In genomic region chr14:79044894-79045624, GRCh38 we compare ENCODE assay signal across 12 cellular contexts.
DNase-seq lines count a peak whose midpoint lies in the region; ATAC-seq and TF ChIP-seq lines count a peak whose summit lies in the region.
"Had no signal": no experiment of that assay in that cellular context is flagged by ENCODE, and none has a peak within 500 bp of the region (broad histone marks: within the 10 kb centered on the region; RNA-seq: fewer than 3 reads in every experiment).

No MANE protein-coding gene starts in this region.

- H3K79me2 ChIP-seq in PC-9 (ENCODE audit: low read depth) = no peaks in the 10 kb centered on the region

- H3K36me3 ChIP-seq in PC-9 (ENCODE audit: low read depth) (no peaks in the 10 kb centered on the region), rectal smooth muscle tissue (ENCODE audit: control insufficient read depth, insufficient read depth, low read length) (no peaks in the 10 kb centered on the region)

- POLR2A ChIA-PET in PC-9 (lab: Charles Lee; ENCODE audit: unreplicated experiment) = no interaction called here

- H2AFZ ChIP-seq in PC-9 = no peak overlapping the region

- no peaks in the 10 kb centered on the region for H3K4me1 Mint-ChIP-seq in stimulated activated memory B cell treated with anti-CD40 and anti-IgM and Interleukin-4, amounts not matched to agents 10 μg/mL and 1 μg/mL and 100 μg/mL, for 72 hours

- no peak for ATAC-seq in stimulated activated memory B cell treated with anti-CD40 and anti-IgM and Interleukin-4, amounts not matched to agents 10 μg/mL and 1 μg/mL and 100 μg/mL, for 72 hours
- ATAC-seq in HG03565 (IDR thresholded peaks at IDR 0.05; ENCODE audit: unreplicated experiment) = no peak
- ATAC-seq in HG03159 (IDR thresholded peaks at IDR 0.05; ENCODE audit: unreplicated experiment) = no peak
- ATAC-seq: sciatic nerve had no signal

- intact Hi-C loops in PC-9 (cut with micrococcal nuclease; ENCODE audit: unreplicated experiment) = no loop called here

- H3K27me3 ChIP-seq in PC-9 (ENCODE audit: insufficient read depth, low read depth) (no peaks in the 10 kb centered on the region), rectal smooth muscle tissue (ENCODE audit: control insufficient read depth, insufficient read depth, low read length) (no peaks in the 10 kb centered on the region)

- BruUV-seq in PC-9 (replicated peaks; lab: Mats Ljungman, UMichigan) = no TSS peak

- no peak overlapping the region for H3K4me3 Mint-ChIP-seq in stimulated activated memory B cell treated with anti-CD40 and anti-IgM and Interleukin-4, amounts not matched to agents 10 μg/mL and 1 μg/mL and 100 μg/mL, for 72 hours

- H3K4me2 ChIP-seq in PC-9 = no peak overlapping the region

- H3K4me3 ChIP-seq in PC-9 = no peak overlapping the region
- H3K4me3 ChIP-seq in rectal smooth muscle tissue (ENCODE audit: low read length) = no peak overlapping the region

- H3K27me3 Mint-ChIP-seq in stimulated activated memory B cell treated with anti-CD40 and anti-IgM and Interleukin-4, amounts not matched to agents 10 μg/mL and 1 μg/mL and 100 μg/mL, for 72 hours = no peaks in the 10 kb centered on the region

- no peak overlapping the region for H3K9ac ChIP-seq in rectal smooth muscle tissue (ENCODE audit: low read length)

- H3K9me3 Mint-ChIP-seq in stimulated activated memory B cell treated with anti-CD40 and anti-IgM and Interleukin-4, amounts not matched to agents 10 μg/mL and 1 μg/mL and 100 μg/mL, for 72 hours = peaks cover 4% of the 10 kb centered on the region

- no peaks in the 10 kb centered on the region for H3K9me3 ChIP-seq in PC-9 (ENCODE audit: insufficient read depth, low read depth)

- H3K4me1 ChIP-seq in PC-9 (replicated peaks; ENCODE audit: insufficient read depth) = no peaks in the 10 kb centered on the region
- H3K4me1 ChIP-seq in rectal smooth muscle tissue (ENCODE audit: control insufficient read depth, insufficient read depth, low read length) = no peaks in the 10 kb centered on the region

- no peaks in the 10 kb centered on the region for H3K9me2 ChIP-seq in PC-9 (ENCODE audit: insufficient read depth)

- no peak overlapping the region for H3K27ac ChIP-seq in PC-9
- H3K27ac ChIP-seq in rectal smooth muscle tissue (ENCODE audit: low read depth, low read length) = peak overlapping the region; percentile 51

- H3K27ac Mint-ChIP-seq in stimulated activated memory B cell treated with anti-CD40 and anti-IgM and Interleukin-4, amounts not matched to agents 10 μg/mL and 1 μg/mL and 100 μg/mL, for 72 hours = no peak overlapping the region

- no peak for TF ChIP-seq CTCF in PC-9 (conservative IDR thresholded peaks at IDR 0.05)

- H4K20me1 ChIP-seq in PC-9 (ENCODE audit: insufficient read depth) = no peaks in the 10 kb centered on the region

- H3F3A ChIP-seq in PC-9 (ENCODE audit: insufficient read depth, low read depth) = no peaks in the 10 kb centered on the region

- CTCF ChIA-PET in PC-9 (lab: Charles Lee) = no interaction called here

- no peaks in the 10 kb centered on the region for H3K36me3 Mint-ChIP-seq in stimulated activated memory B cell treated with anti-CD40 and anti-IgM and Interleukin-4, amounts not matched to agents 10 μg/mL and 1 μg/mL and 100 μg/mL, for 72 hours

- peak; percentile 83 for DNase-seq in H4 (ENCODE audit: low spot score)
- peak; percentile 11 to 60 for DNase-seq in PC-9
- DNase-seq in fibroblast of gingiva (ENCODE audit: low read depth) = peak; percentile 21
- DNase-seq in NOMO-1 treated with dmso at 0.1 percent for 144 hours (lab: John Stamatoyannopoulos, UW; ENCODE audit: unreplicated experiment) = no peak
- DNase-seq: activated naive CD4-positive, alpha-beta T cell; GOT3; hippocampal formation had no signal
